ENCODE assay signal across 8 cellular contexts in the genomic region with DNA sequence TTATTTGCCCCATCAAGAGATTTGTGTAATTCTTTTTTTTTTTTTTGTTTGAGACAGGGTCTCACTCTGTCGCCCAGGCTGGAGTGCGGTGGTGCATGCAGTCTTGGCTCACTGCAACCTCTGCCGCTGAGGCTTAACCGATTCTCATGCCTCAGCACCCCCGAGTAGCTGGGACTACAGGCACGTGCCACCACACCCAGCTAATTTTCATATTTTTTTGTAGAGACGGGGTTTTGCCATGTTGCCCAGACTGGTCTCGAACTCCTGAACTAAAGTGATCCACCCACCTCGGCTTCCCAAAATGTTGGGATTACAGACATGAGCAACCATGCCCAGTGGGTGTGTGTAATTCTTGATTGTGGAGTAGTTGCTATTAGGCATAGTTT.
A peak's percentile ranks its signal among the peaks of the same experiment; 100 is the strongest.
DNase-seq lines count a peak whose midpoint lies in the region; ATAC-seq and TF ChIP-seq lines count a peak whose summit lies in the region.
"Not testable (repeated sequence)": the region's sequence is repeated elsewhere in the genome, so short reads cannot be mapped to it uniquely, and the experiment has no call there.

No MANE protein-coding gene starts in this region.

- H3K9me3 ChIP-seq in DOHH2 (ENCODE audit: control insufficient read depth, insufficient read depth, low read length) = not testable (repeated sequence)

- peaks cover 98% of the 10 kb centered on the region for H3K79me2 ChIP-seq in DOHH2 (ENCODE audit: control insufficient read depth, low read length)

- not testable (repeated sequence) for H3K9me2 ChIP-seq in DOHH2 (replicated peaks; ENCODE audit: control insufficient read depth, low read length)

- peaks cover 93% of the 10 kb centered on the region for H3K36me3 ChIP-seq in DOHH2 (ENCODE audit: control insufficient read depth, low read length)

- peak; percentile 21 for DNase-seq in left kidney (ENCODE audit: low read depth, low spot score)

- peak overlapping the region; percentile 55 for H3K4me3 ChIP-seq in DOHH2 (ENCODE audit: low read length)

- TF ChIP-seq CTCF in DOHH2 (IDR thresholded peaks at IDR 0.05; ENCODE audit: low read depth, low read length, poor library complexity, severe bottlenecking) = not testable (repeated sequence)

- peak overlapping the region; percentile 76 for H3K27ac ChIP-seq in DOHH2 (ENCODE audit: low read depth, low read length)

- H3K27me3 ChIP-seq in DOHH2 (ENCODE audit: control insufficient read depth, low read length) = not testable (repeated sequence)

- peaks cover 100% of the 10 kb centered on the region for H3K4me1 ChIP-seq in DOHH2 (ENCODE audit: control insufficient read depth, low read length)

- H3K4me2 ChIP-seq in DOHH2 (ENCODE audit: low read length) = peak overlapping the region; percentile 71

- H3F3A ChIP-seq in DOHH2 (ENCODE audit: control insufficient read depth, insufficient read depth) = peaks cover 39% of the 10 kb centered on the region

- not testable (repeated sequence) for H4K20me1 ChIP-seq in DOHH2 (ENCODE audit: control insufficient read depth, insufficient read depth, low read depth, low read length)

- ATAC-seq in GM18867 (IDR thresholded peaks at IDR 0.05; ENCODE audit: unreplicated experiment) (peak; percentile 59), GM19452 (IDR thresholded peaks at IDR 0.05; ENCODE audit: unreplicated experiment) (peak; percentile 80), GM21619 (IDR thresholded peaks at IDR 0.05; ENCODE audit: unreplicated experiment) (peak; percentile 78), HG02852 (IDR thresholded peaks at IDR 0.05; ENCODE audit: unreplicated experiment) (peak; percentile 84), HG03139 (IDR thresholded peaks at IDR 0.05; ENCODE audit: unreplicated experiment) (peak; percentile 75), HG03571 (IDR thresholded peaks at IDR 0.05; ENCODE audit: unreplicated experiment) (peak; percentile 52)

Comparison
In these comparisons a context has a peak if more than half of its experiments do, and no peak if none do; other contexts are left out.
1. Peak in every context shown above with its lines: DNase-seq, ATAC-seq, H3K4me3 ChIP-seq and H3K27ac ChIP-seq.